25 cellular contexts compared by ENCODE assay signal in the genomic region with DNA sequence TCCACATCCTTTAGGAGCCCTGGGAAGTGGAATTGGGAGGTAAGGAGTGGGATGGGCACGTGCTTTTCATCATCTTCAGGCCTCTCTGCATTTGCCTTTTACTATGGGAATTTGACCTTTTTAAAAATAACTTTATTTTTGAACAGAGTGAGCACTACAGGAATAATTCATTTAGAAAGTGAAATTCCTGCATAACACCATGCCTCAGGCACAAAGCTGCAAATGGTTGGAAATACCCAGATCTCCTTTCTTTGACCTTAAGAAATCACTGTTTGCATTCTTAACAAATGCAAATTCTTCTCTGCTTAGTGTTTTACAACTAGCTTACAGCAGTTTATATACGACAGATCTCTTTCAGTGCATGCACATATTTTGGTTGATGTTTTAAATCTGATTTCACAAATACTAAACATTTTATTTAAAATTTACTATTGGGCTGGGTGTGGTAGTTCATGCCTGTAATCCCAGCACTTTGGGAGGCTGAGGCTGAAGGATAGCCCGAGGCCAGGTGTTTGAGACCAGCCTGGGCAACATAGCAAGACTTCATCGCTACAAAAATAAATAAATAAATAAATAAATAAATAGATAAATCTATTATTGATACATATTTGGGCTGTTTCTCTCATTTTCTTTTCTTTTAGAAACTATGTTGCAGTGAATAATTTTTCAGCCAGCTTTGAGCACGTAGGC. TPM values are rescaled to one million over a fixed set of nuclear protein-coding genes. Genes with fewer than 3 reads are reported as not detected.
DNase-seq lines count a peak whose midpoint lies in the region; TF ChIP-seq lines count a peak whose summit lies in the region.
"Had no signal": no experiment of that assay in that cellular context is flagged by ENCODE, and none has a peak within 500 bp of the region (broad histone marks: within the 10 kb centered on the region; RNA-seq: fewer than 3 reads in every experiment).

No MANE protein-coding gene starts in this region.

- peak; percentile 13 for DNase-seq in COLO829 (ENCODE audit: low spot score)
- no peak for DNase-seq in chondrocyte (ENCODE audit: low spot score)
- DNase-seq in NK-92 (lab: John Stamatoyannopoulos, UW; ENCODE audit: unreplicated experiment): no peak
- no peak for DNase-seq in HuH-7 (ENCODE audit: low spot score)
- DNase-seq in DMS 273 treated with DMSO at 0.1 percent for 48 hours (lab: John Stamatoyannopoulos, UW): no peak
- DNase-seq in LoVo (ENCODE audit: low spot score): no peak
- DNase-seq: activated B cell treated with CpG ODN at 0.5 μM for 24 hours; activated CD4-positive, alpha-beta T cell treated with anti-CD3 and anti-CD28 coated beads, Interleukin-2, amount 50 U/mL, for 48 hours; activated effector memory CD4-positive, alpha-beta T cell treated with Interleukin-2 at 50 U/mL for 16 hours; activated naive CD8-positive, alpha-beta T cell treated with anti-CD3 and anti-CD28 coated beads, Interleukin-2, amount 10 ng/mL, durations not matched to agents 7 days and 5 days; body of pancreas; C1 segment of cervical spinal cord; heart left ventricle; left lung; NCI-H1417 treated with DMSO at 0.1 percent for 48 hours; NCI-H524 treated with DMSO at 0.1 percent for 48 hours; right lobe of liver; T1000; upper lobe of left lung had no signal

- H3K9ac ChIP-seq in HUES6 (ENCODE audit: low read length): no peak overlapping the region
- peak overlapping the region; percentile 9; the same call in 1 of the 2 replicates for H3K9ac ChIP-seq in iPS-20b (ENCODE audit: low read depth, low read length)
- H3K9ac ChIP-seq: parathyroid adenoma had no signal

- H3K27ac ChIP-seq in HUES6 (ENCODE audit: low read depth, low read length) (peak overlapping the region; percentile 42; the same call in 1 of the 2 replicates), iPS-20b (ENCODE audit: low read length) (no peak overlapping the region)
- H3K27ac ChIP-seq: A549, body of pancreas, heart left ventricle, left lung, parathyroid adenoma, right lobe of liver, upper lobe of left lung had no signal

- H3K4me1 ChIP-seq in HUES6 (ENCODE audit: control insufficient read depth, insufficient read depth, low read length): peaks cover 15% of the 10 kb centered on the region
- peaks cover 10% of the 10 kb centered on the region; the same call in 1 of the 2 replicates for H3K4me1 ChIP-seq in iPS-20b (ENCODE audit: insufficient read depth, low read length)
- H3K4me1 ChIP-seq: body of pancreas, heart left ventricle, left lung, parathyroid adenoma, right lobe of liver, upper lobe of left lung had no signal

- no peaks in the 10 kb centered on the region for H3K36me3 Mint-ChIP-seq in chondrocyte (ENCODE audit: low read depth)
- H3K36me3 Mint-ChIP-seq: activated naive CD8-positive, alpha-beta T cell treated with anti-CD3 and anti-CD28 coated beads, Interleukin-2, amount 10 ng/mL, durations not matched to agents 7 days and 5 days had no signal

- H3K9me3 ChIP-seq in HUES6 (ENCODE audit: control insufficient read depth, insufficient read depth, low read depth, low read length): peaks cover 5% of the 10 kb centered on the region; the same call in 1 of the 2 replicates
- H3K9me3 ChIP-seq in iPS-20b (ENCODE audit: insufficient read depth, low read depth, low read length): no peaks in the 10 kb centered on the region
- H3K9me3 ChIP-seq: A549, body of pancreas, heart left ventricle, left lung, right lobe of liver, upper lobe of left lung had no signal

- TF ChIP-seq CTCF in chondrocyte (IDR thresholded peaks at IDR 0.05): no peak

- peak overlapping the region; percentile 71 for H3K27ac Mint-ChIP-seq in chondrocyte (ENCODE audit: unreplicated experiment)
- H3K27ac Mint-ChIP-seq: activated B cell treated with CpG ODN at 0.5 μM for 24 hours; activated naive CD8-positive, alpha-beta T cell treated with anti-CD3 and anti-CD28 coated beads, Interleukin-2, amount 10 ng/mL, durations not matched to agents 7 days and 5 days; nephron had no signal

- no peaks in the 10 kb centered on the region for H3K9me3 Mint-ChIP-seq in chondrocyte (ENCODE audit: low read depth)
- H3K9me3 Mint-ChIP-seq: activated B cell treated with CpG ODN at 0.5 μM for 24 hours; activated naive CD8-positive, alpha-beta T cell treated with anti-CD3 and anti-CD28 coated beads, Interleukin-2, amount 10 ng/mL, durations not matched to agents 7 days and 5 days; nephron had no signal

- H3K4me3 Mint-ChIP-seq in chondrocyte (ENCODE audit: unreplicated experiment): no peak overlapping the region
- H3K4me3 Mint-ChIP-seq: activated B cell treated with CpG ODN at 0.5 μM for 24 hours; activated naive CD8-positive, alpha-beta T cell treated with anti-CD3 and anti-CD28 coated beads, Interleukin-2, amount 10 ng/mL, durations not matched to agents 7 days and 5 days; nephron had no signal

- no peak overlapping the region for H3K4me3 ChIP-seq in HUES6 (ENCODE audit: low read depth, low read length)
- no peak overlapping the region for H3K4me3 ChIP-seq in iPS-20b (ENCODE audit: low read length)
- H3K4me3 ChIP-seq: A549, body of pancreas, heart left ventricle, left lung, right lobe of liver, upper lobe of left lung had no signal

- H3K36me3 ChIP-seq in HUES6 (ENCODE audit: control insufficient read depth, insufficient read depth, low read length) (no peaks in the 10 kb centered on the region), iPS-20b (ENCODE audit: insufficient read depth, low read depth, low read length) (no peaks in the 10 kb centered on the region)
- H3K36me3 ChIP-seq: heart left ventricle, left lung, right lobe of liver, upper lobe of left lung had no signal

- no peaks in the 10 kb centered on the region for H3K27me3 ChIP-seq in HUES6 (ENCODE audit: control insufficient read depth, insufficient read depth, low read length)
- H3K27me3 ChIP-seq in iPS-20b (ENCODE audit: insufficient read depth, low read length): no peaks in the 10 kb centered on the region
- H3K27me3 ChIP-seq: body of pancreas, heart left ventricle, left lung, right lobe of liver, upper lobe of left lung had no signal

- peaks cover 10% of the 10 kb centered on the region for H3K27me3 Mint-ChIP-seq in chondrocyte (ENCODE audit: low read depth)
- H3K27me3 Mint-ChIP-seq: activated B cell treated with CpG ODN at 0.5 μM for 24 hours; activated naive CD8-positive, alpha-beta T cell treated with anti-CD3 and anti-CD28 coated beads, Interleukin-2, amount 10 ng/mL, durations not matched to agents 7 days and 5 days had no signal

- peaks cover 7% of the 10 kb centered on the region for H3K4me1 Mint-ChIP-seq in chondrocyte (ENCODE audit: low read depth)
- H3K4me1 Mint-ChIP-seq: activated B cell treated with CpG ODN at 0.5 μM for 24 hours; activated naive CD8-positive, alpha-beta T cell treated with anti-CD3 and anti-CD28 coated beads, Interleukin-2, amount 10 ng/mL, durations not matched to agents 7 days and 5 days; nephron had no signal

RNA-seq across cellular contexts. Expression of gene CST8, which starts 24.5 kb away (rescaled TPM):
- total RNA-seq in chondrocyte: not detected in 3 replicates
- total RNA-seq: activated B cell treated with CpG ODN at 0.5 μM for 24 hours; activated naive CD8-positive, alpha-beta T cell treated with anti-CD3 and anti-CD28 coated beads, Interleukin-2, amount 10 ng/mL, durations not matched to agents 7 days and 5 days; body of pancreas; heart left ventricle; left lung; MCF 10A; right lobe of liver; upper lobe of left lung had no signal

RNA-seq across cellular contexts. Expression of gene CST9L, which starts 52.9 kb away (rescaled TPM):
- not detected in 3 replicates for total RNA-seq in chondrocyte
- total RNA-seq: activated B cell treated with CpG ODN at 0.5 μM for 24 hours; activated naive CD8-positive, alpha-beta T cell treated with anti-CD3 and anti-CD28 coated beads, Interleukin-2, amount 10 ng/mL, durations not matched to agents 7 days and 5 days; body of pancreas; heart left ventricle; left lung; MCF 10A; right lobe of liver; upper lobe of left lung had no signal
